ENCODE assay signal across 8 cellular contexts in the genomic region with DNA sequence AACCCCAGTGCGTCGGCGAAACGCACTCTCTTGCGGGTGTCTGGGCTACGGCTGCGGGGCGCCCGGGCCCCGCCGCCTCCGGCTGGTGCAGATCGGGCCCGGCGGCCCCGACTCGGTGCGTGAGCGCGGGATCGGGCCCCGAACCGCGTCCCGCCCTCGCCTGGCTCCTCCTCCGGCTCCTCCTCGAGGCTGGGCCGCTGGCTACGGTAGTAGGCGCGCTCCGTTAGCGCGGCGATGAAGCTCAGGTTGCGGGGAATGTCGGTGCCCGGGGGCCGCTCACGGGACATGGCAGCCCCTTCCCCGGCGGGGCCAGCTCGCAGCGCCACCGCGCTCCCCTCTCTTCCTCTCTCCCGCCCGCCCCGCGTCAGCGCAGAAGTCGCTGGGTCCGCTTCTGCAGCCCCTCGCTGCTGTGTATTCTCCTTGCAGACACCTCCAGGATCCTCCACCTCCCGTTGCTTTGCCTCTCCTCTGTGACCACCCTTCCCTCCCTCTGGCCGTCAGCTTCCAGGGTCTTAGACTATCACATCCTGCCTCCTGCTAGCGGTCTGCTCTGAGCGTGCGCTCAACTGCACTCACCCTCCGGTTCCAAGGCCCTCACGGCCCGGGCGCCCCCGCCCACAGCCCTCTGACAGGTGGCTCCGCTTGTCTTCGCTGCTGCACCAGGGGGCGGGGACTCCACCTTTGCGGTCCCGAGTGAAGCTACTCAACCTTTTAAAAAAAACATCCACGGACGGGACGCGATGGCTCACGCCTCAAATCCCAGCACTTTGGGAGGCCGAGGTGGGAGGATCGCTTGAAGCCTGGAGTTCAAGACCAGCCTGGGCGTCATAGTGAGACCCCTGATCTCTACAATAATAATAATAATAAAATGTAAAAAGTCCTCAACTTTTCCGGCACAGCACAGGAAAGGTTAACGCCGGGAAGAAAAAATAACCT. TPM values are rescaled to one million over a fixed set of nuclear protein-coding genes. Genes with fewer than 3 reads are reported as not detected.
DNase-seq lines count a peak whose midpoint lies in the region; ATAC-seq and TF ChIP-seq lines count a peak whose summit lies in the region.

PPP1R3E (minus strand) TSS at position 570 of the 936 bp plus-strand sequence; CDS start at position 287, 283 bp downstream.

- peak; percentile 32 for ATAC-seq in GM21619 (IDR thresholded peaks at IDR 0.05; ENCODE audit: unreplicated experiment)
- peak; percentile 35 for ATAC-seq in gastroesophageal sphincter

- peak within 1 kb of the TSS; percentile 18; the same call in 1 of the 2 replicates for H2AFZ ChIP-seq in Karpas-422 (ENCODE audit: low read length)

- CTCF ChIA-PET in RWPE1 (lab: Yijun Ruan, JAX): interaction anchor here (0.5 to 1.5 kb wide), 2 partner anchors 18 to 180 kb away, joined by 3 to 4 read pairs; partner anchors contain the start of gene PABPN1

- DNase-seq in DMS153 treated with DMSO at 0.1 percent for 48 hours (lab: John Stamatoyannopoulos, UW; ENCODE audit: unreplicated experiment) (peak; percentile 54), Karpas-422 (peak; percentile 95), RWPE1 (ENCODE audit: low spot score) (peak; percentile 44), nucleus accumbens (lab: John Stamatoyannopoulos, UW) (peak in 46 of 56 donors; percentile 22 to 82 (median 66)), suprapubic skin (ENCODE audit: low spot score in 2 of 2) (peak; percentile 85 to 88)
- peak; percentile 85 for DNase-seq in activated effector memory CD4-positive, alpha-beta T cell treated with Interleukin-2 at 50 U/mL for 16 hours

- TF ChIP-seq POLR2A in gastroesophageal sphincter (IDR thresholded peaks at IDR 0.05) (no peak), suprapubic skin (IDR thresholded peaks at IDR 0.05) (no peak)

- peak within 1 kb of the TSS; percentile 80 for H3K9ac ChIP-seq in Karpas-422 (ENCODE audit: low read length)

- POLR2A ChIA-PET in RWPE1 (lab: Yijun Ruan, JAX; ENCODE audit: low non-redundant PET): interaction anchor here (1.2 to 1.7 kb wide), 2 partner anchors 17 to 19 kb away, joined by 3 to 9 read pairs; partner anchors contain the start of genes HOMEZ and PABPN1

- H3K9me3 ChIP-seq in Karpas-422 (ENCODE audit: low read length): no peaks in the 10 kb centered on the region
- H3K9me3 ChIP-seq in gastroesophageal sphincter: no peaks in the 10 kb centered on the region
- no peaks in the 10 kb centered on the region for H3K9me3 ChIP-seq in suprapubic skin

- WGBS in gastroesophageal sphincter (ENCODE audit: low coverage in 1 of 2), 2 donors: 11 to 22% methylated on average over 7 to 13 of the region's 81 CpGs
- WGBS in suprapubic skin: 5% methylated on average over 41 of the region's 81 CpGs

- H4K20me1 ChIP-seq in Karpas-422 (ENCODE audit: insufficient read depth, low read depth, low read length): no peaks in the 10 kb centered on the region

- TF ChIP-seq EP300 in gastroesophageal sphincter (IDR thresholded peaks at IDR 0.05): no peak
- TF ChIP-seq EP300 in suprapubic skin (IDR thresholded peaks at IDR 0.05): no peak

- peak within 1 kb of the TSS; percentile 74 for H3K4me3 ChIP-seq in Karpas-422 (ENCODE audit: low read length)
- H3K4me3 ChIP-seq in gastroesophageal sphincter: peak within 1 kb of the TSS; percentile 41 to 81
- peak within 1 kb of the TSS; percentile 60 for H3K4me3 ChIP-seq in suprapubic skin

- peak within 1 kb of the TSS; percentile 87 for H3K4me2 ChIP-seq in Karpas-422 (ENCODE audit: low read depth, low read length, poor library complexity, severe bottlenecking)

- H3K27me3 ChIP-seq in Karpas-422 (ENCODE audit: low read length): no peaks in the 10 kb centered on the region
- no peaks in the 10 kb centered on the region for H3K27me3 ChIP-seq in gastroesophageal sphincter
- H3K27me3 ChIP-seq in suprapubic skin: no peaks in the 10 kb centered on the region

- H3K4me1 ChIP-seq in Karpas-422 (ENCODE audit: low read length): peaks cover 42% of the 10 kb centered on the region
- peaks cover 5 to 59% (median 16%) of the 10 kb centered on the region in 3 donors for H3K4me1 ChIP-seq in gastroesophageal sphincter
- peaks cover 53% of the 10 kb centered on the region for H3K4me1 ChIP-seq in suprapubic skin

- no peaks in the 10 kb centered on the region for H3K9me2 ChIP-seq in Karpas-422 (replicated peaks; ENCODE audit: insufficient read depth, low read length)

- TF ChIP-seq CTCF in RWPE1 (conservative IDR thresholded peaks at IDR 0.05; ENCODE audit: low read depth) (no peak), gastroesophageal sphincter (IDR thresholded peaks at IDR 0.05) (no peak), suprapubic skin (IDR thresholded peaks at IDR 0.05) (no peak)

- peaks cover 18% of the 10 kb centered on the region; the same call in 1 of the 2 replicates for H3K36me3 ChIP-seq in Karpas-422 (ENCODE audit: insufficient read depth, low read length)
- peaks cover 0 to 17% of the 10 kb centered on the region in 2 donors for H3K36me3 ChIP-seq in gastroesophageal sphincter
- no peaks in the 10 kb centered on the region for H3K36me3 ChIP-seq in suprapubic skin

- H3K27ac ChIP-seq in Karpas-422 (ENCODE audit: low read length) (peak within 1 kb of the TSS; percentile 73), RWPE1 (peak within 1 kb of the TSS; percentile 96), gastroesophageal sphincter (peak within 1 kb of the TSS; percentile 86 to 99 (median 98)), suprapubic skin (peak within 1 kb of the TSS; percentile 93)

- peaks cover 41% of the 10 kb centered on the region for H3K79me2 ChIP-seq in Karpas-422 (ENCODE audit: low read length)

RNA-seq across cellular contexts. Expression of gene PPP1R3E, which starts in this region (rescaled TPM):
- 48.3 and 70.4 TPM in 2 replicates for total RNA-seq in Karpas-422 (2014; rRNA removed; shearing (Covaris generic); ENCODE audit: low replicate concordance)
- 10 to 100 TPM in 1 of 4 donors, 1 to 10 TPM in 3; 4.4 to 14.0 (median 7.2) TPM for total RNA-seq in gastroesophageal sphincter
- 10 to 100 TPM; 15.3 to 29.9 (median 22.5) TPM for total RNA-seq in suprapubic skin

Comparison
In these comparisons a context has a peak if more than half of its experiments do, and no peak if none do; other contexts are left out.
1. Peak in every context shown above with its lines: DNase-seq, ATAC-seq, H3K4me3 ChIP-seq and H3K27ac ChIP-seq.
2. DNase-seq: peak in every context shown above with its lines; median percentile 95 in Karpas-422; 86 in suprapubic skin; 85 in activated effector memory CD4-positive, alpha-beta T cell treated with Interleukin-2 at 50 U/mL for 16 hours; 66 in nucleus accumbens; 54 in DMS153 treated with DMSO at 0.1 percent for 48 hours; 44 in RWPE1.